8 cellular contexts compared by ENCODE assay signal in genomic region chr11:34512810-34513673, GRCh38. TPM values are rescaled to one million over a fixed set of nuclear protein-coding genes. Genes with fewer than 3 reads are reported as not detected.
A peak's percentile ranks its signal among the peaks of the same experiment; 100 is the strongest.
DNase-seq lines count a peak whose midpoint lies in the region; ATAC-seq and TF ChIP-seq lines count a peak whose summit lies in the region.

No MANE protein-coding gene starts in this region.

- TF ChIP-seq CTCF in AG09319 (IDR thresholded peaks at IDR 0.05; ENCODE audit: low read depth, low read length) (peak; percentile 80), neural crest cell (conservative IDR thresholded peaks at IDR 0.05) (peak; percentile 83), vagina (IDR thresholded peaks at IDR 0.05) (peak in 2 of 3 experiments; percentile 5 to 29)

- H3K36me3 ChIP-seq in NT2/D1 (ENCODE audit: insufficient read depth, insufficient read length, low read length): no peaks in the 10 kb centered on the region
- H3K36me3 ChIP-seq in vagina: no peaks in the 10 kb centered on the region

- H3K4me3 ChIP-seq in NT2/D1 (ENCODE audit: insufficient read length, low read depth): no peak overlapping the region
- no peak overlapping the region for H3K4me3 ChIP-seq in vagina

- intact Hi-C loops in vagina (cut with DNase I): no loop called here

- no peak overlapping the region for H3K27ac ChIP-seq in vagina

- no peak overlapping the region for H3K4me3 Mint-ChIP-seq in neural crest cell

- no peaks in the 10 kb centered on the region for H3K9me3 ChIP-seq in NT2/D1 (ENCODE audit: insufficient read depth, low read length)
- H3K9me3 ChIP-seq in vagina: no peaks in the 10 kb centered on the region

- no peaks in the 10 kb centered on the region for H3K36me3 Mint-ChIP-seq in neural crest cell (ENCODE audit: low read depth)

- peaks cover 4% of the 10 kb centered on the region for H3K27me3 ChIP-seq in NT2/D1 (ENCODE audit: insufficient read depth, insufficient read length)
- no peaks in the 10 kb centered on the region for H3K27me3 ChIP-seq in vagina

- DNase-seq in AG09319 (ENCODE audit: extremely low read depth, low read depth) (no peak), NT2/D1 (ENCODE audit: low read depth, low spot score) (peak; percentile 47), fibroblast of peridontal ligament (ENCODE audit: extremely low read depth) (peak; percentile 29), neural crest cell (ENCODE audit: low read depth, low spot score) (peak; percentile 66), vagina (ENCODE audit: extremely low spot score in 2 of 2) (no peak)
- DNase-seq in activated CD8-positive, alpha-beta memory T cell treated with anti-CD3 and anti-CD28 coated beads, Interleukin-2, amount 50 U/mL, for 48 hours: peak; percentile 75

- TF ChIP-seq POLR2A in vagina (IDR thresholded peaks at IDR 0.05): no peak

- H3K4me1 ChIP-seq in NT2/D1 (ENCODE audit: insufficient read depth, insufficient read length): no peaks in the 10 kb centered on the region
- no peaks in the 10 kb centered on the region for H3K4me1 ChIP-seq in vagina

- no peaks in the 10 kb centered on the region for H3K9me3 Mint-ChIP-seq in neural crest cell

- H3K4me1 Mint-ChIP-seq in neural crest cell: peaks cover 24% of the 10 kb centered on the region

- H3K27ac Mint-ChIP-seq in neural crest cell (ENCODE audit: unreplicated experiment): no peak overlapping the region

- peak; percentile 81 for ATAC-seq in GM18517 (IDR thresholded peaks at IDR 0.05; ENCODE audit: unreplicated experiment)
- peak; percentile 80 for ATAC-seq in HG03095 (IDR thresholded peaks at IDR 0.05; ENCODE audit: unreplicated experiment)

- H3K9ac ChIP-seq in NT2/D1 (ENCODE audit: insufficient read length, low read depth): no peak overlapping the region

- H3K27me3 Mint-ChIP-seq in neural crest cell (ENCODE audit: low read depth): no peaks in the 10 kb centered on the region

RNA-seq across cellular contexts. Expression of gene ELF5, which starts 0.6 kb away (rescaled TPM):
- not detected in 2 replicates for total RNA-seq in neural crest cell
- not detected for total RNA-seq in vagina

Comparison
In these comparisons a context has a peak if more than half of its experiments do, and no peak if none do; other contexts are left out.
1. DNase-seq: peak in NT2/D1 (single experiment), activated CD8-positive, alpha-beta memory T cell treated with anti-CD3 and anti-CD28 coated beads, Interleukin-2, amount 50 U/mL, for 48 hours (single experiment), fibroblast of peridontal ligament (single experiment) and neural crest cell (single experiment); none in AG09319 (single experiment) and vagina (0 of 2).
2. CTCF ChIP-seq: peak in every context shown above with its lines; median percentile 83 in neural crest cell; 80 in AG09319; 17 in vagina.